In genomic region chr16:85286066-85286712, GRCh38 we compare ENCODE assay signal across 10 cellular contexts.
DNase-seq lines count a peak whose midpoint lies in the region; ATAC-seq and TF ChIP-seq lines count a peak whose summit lies in the region.
"Had no signal": no experiment of that assay in that cellular context is flagged by ENCODE, and none has a peak within 500 bp of the region (broad histone marks: within the 10 kb centered on the region; RNA-seq: fewer than 3 reads in every experiment).

No MANE protein-coding gene starts in this region.

- no peaks in the 10 kb centered on the region for H3K36me3 ChIP-seq in SJCRH30
- H3K36me3 ChIP-seq in esophagus muscularis mucosa = no peaks in the 10 kb centered on the region
- H3K36me3 ChIP-seq: neutrophil had no signal

- peaks cover 56% of the 10 kb centered on the region for H3K4me1 ChIP-seq in SJCRH30
- peaks cover 16 to 49% (median 37%) of the 10 kb centered on the region in 4 donors for H3K4me1 ChIP-seq in esophagus muscularis mucosa
- H3K4me1 ChIP-seq in H9 (ENCODE audit: insufficient read depth, low read length) = no peaks in the 10 kb centered on the region

- CTCF ChIA-PET in GM10248 (lab: Yijun Ruan, JAX) = interaction anchor here (1.1 to 2.8 kb wide), 3 partner anchors 10 to 34 kb away, joined by 5 to 10 read pairs (median 6); no protein-coding TSS in a partner anchor
- CTCF ChIA-PET in CD4-positive, alpha-beta T cell (lab: Charles Lee) = no interaction called here

- H3K23me2 ChIP-seq in H9 (ENCODE audit: insufficient read length, low read depth, low read length, poor library complexity, severe bottlenecking) = no peaks in the 10 kb centered on the region

- no peak overlapping the region for H3T11ph ChIP-seq in H9 (ENCODE audit: low read length)

- H4K8ac ChIP-seq in H9 (replicated peaks; ENCODE audit: insufficient read length, low read depth, low read length) = no peak overlapping the region

- H4K5ac ChIP-seq in H9 (ENCODE audit: insufficient read length, low read depth, low read length) = no peak overlapping the region

- H2BK12ac ChIP-seq in H9 (ENCODE audit: insufficient read length, low read depth, low read length) = no peak overlapping the region

- POLR2A ChIA-PET in GM10248 (lab: Yijun Ruan, JAX) = no interaction called here
- POLR2A ChIA-PET in CD4-positive, alpha-beta T cell (lab: Charles Lee) = no interaction called here

- WGBS in esophagus muscularis mucosa = 72% methylated on average over 19 of the region's 26 CpGs
- no CpG with 5 or more reads among the region's 26 CpGs for WGBS in H9 (ENCODE audit: extremely low coverage, insufficient read length, low lambda C conversion rate)

- H2BK20ac ChIP-seq in H9 (ENCODE audit: low read depth, low read length, poor library complexity, severe bottlenecking) = no peak overlapping the region

- no peak overlapping the region for H2AFZ ChIP-seq in H9 (ENCODE audit: low read length)

- H3K36me3 Mint-ChIP-seq in mesothelial cell of epicardium = peaks cover 2% of the 10 kb centered on the region
- no peaks in the 10 kb centered on the region for H3K36me3 Mint-ChIP-seq in type B pancreatic cell
- no peaks in the 10 kb centered on the region for H3K36me3 Mint-ChIP-seq in H9 (ENCODE audit: insufficient read depth in 1 of 3, low read depth in 3 of 3)
- no peaks in the 10 kb centered on the region for H3K36me3 Mint-ChIP-seq in CD4-positive, alpha-beta T cell (ENCODE audit: low read depth)

- H3K18ac ChIP-seq in H9 (ENCODE audit: insufficient read length, low read depth, low read length) = no peak overlapping the region

- H3K9me3 Mint-ChIP-seq in mesothelial cell of epicardium = no peaks in the 10 kb centered on the region
- H3K9me3 Mint-ChIP-seq in type B pancreatic cell = no peaks in the 10 kb centered on the region
- no peaks in the 10 kb centered on the region for H3K9me3 Mint-ChIP-seq in H9
- no peaks in the 10 kb centered on the region for H3K9me3 Mint-ChIP-seq in CD4-positive, alpha-beta T cell

- no peak overlapping the region for H2BK15ac ChIP-seq in H9 (ENCODE audit: low read depth, low read length)

- no peaks in the 10 kb centered on the region for H3K9me3 ChIP-seq in SJCRH30 (replicated peaks)
- no peaks in the 10 kb centered on the region for H3K9me3 ChIP-seq in esophagus muscularis mucosa
- H3K9me3 ChIP-seq in H9 (ENCODE audit: control insufficient read depth, low read depth, low read length) = no peaks in the 10 kb centered on the region
- no peaks in the 10 kb centered on the region for H3K9me3 ChIP-seq in CD4-positive, alpha-beta T cell (ENCODE audit: control insufficient read depth, low read length)
- H3K9me3 ChIP-seq: neutrophil had no signal

- no peak overlapping the region for H4K91ac ChIP-seq in H9 (ENCODE audit: insufficient read length, low read depth, low read length)

- H3K9ac ChIP-seq in H9 (ENCODE audit: extremely low read depth, insufficient read length, low read length) = no peak overlapping the region

- H3K4me3 Mint-ChIP-seq in mesothelial cell of epicardium (no peak overlapping the region), type B pancreatic cell (peak overlapping the region; percentile 45), H9 (no peak overlapping the region)
- no peak overlapping the region for H3K4me3 Mint-ChIP-seq in CD4-positive, alpha-beta T cell

- peak; percentile 49 to 65 for DNase-seq in SJCRH30
- DNase-seq in esophagus muscularis mucosa (ENCODE audit: extremely low spot score) = no peak
- no peak for DNase-seq in mesothelial cell of epicardium (ENCODE audit: low spot score in 2 of 2, unreplicated experiment in 2 of 2)
- no peak for DNase-seq in type B pancreatic cell (ENCODE audit: extremely low spot score, unreplicated experiment)
- no peak for DNase-seq in H9
- DNase-seq in GM10248 (ENCODE audit: extremely low spot score) = no peak
- no peak for DNase-seq in CD4-positive, alpha-beta T cell
- DNase-seq: activated CD4-positive, alpha-beta T cell treated with anti-CD3 and anti-CD28 coated beads, Interleukin-2, amount 50 U/mL, for 48 hours had no signal

- H3K4me1 Mint-ChIP-seq in mesothelial cell of epicardium (peaks cover 24% of the 10 kb centered on the region), type B pancreatic cell (ENCODE audit: unreplicated experiment) (peaks cover 48% of the 10 kb centered on the region), H9 (peaks cover 0 to 21% of the 10 kb centered on the region in 2 experiments; a peak in 2 of 4 replicates)
- H3K4me1 Mint-ChIP-seq in CD4-positive, alpha-beta T cell (ENCODE audit: low read depth) = no peaks in the 10 kb centered on the region

- H3K79me1 ChIP-seq in H9 (ENCODE audit: insufficient read depth, low read depth, low read length, poor library complexity, severe bottlenecking) = no peaks in the 10 kb centered on the region

- H3K27ac Mint-ChIP-seq in mesothelial cell of epicardium = peak overlapping the region; percentile 22
- peak overlapping the region; percentile 36 for H3K27ac Mint-ChIP-seq in type B pancreatic cell
- H3K27ac Mint-ChIP-seq in H9 = 0 out of 7 replicates have a peak overlapping the region, but pooled peaks of 1 of the 3 experiments have one; percentile 6
- no peak overlapping the region for H3K27ac Mint-ChIP-seq in CD4-positive, alpha-beta T cell

- H3K27ac ChIP-seq in SJCRH30 (peak overlapping the region; percentile 82), esophagus muscularis mucosa (replicated peaks in 1 of 4) (peak overlapping the region in 3 of 4 donors; percentile 21 to 69 (median 37)), H9 (ENCODE audit: insufficient read length, low read depth, low read length) (no peak overlapping the region)
- no peak overlapping the region for H3K27ac ChIP-seq in CD4-positive, alpha-beta T cell (ENCODE audit: low read depth, low read length)
- H3K27ac ChIP-seq: neutrophil had no signal

- H3K23ac ChIP-seq in H9 (ENCODE audit: insufficient read length, low read depth, low read length) = no peak overlapping the region

- H3K14ac ChIP-seq in H9 (ENCODE audit: insufficient read depth, low read length) = no peak overlapping the region

- H3K56ac ChIP-seq in H9 (ENCODE audit: insufficient read length, low read depth, low read length) = no peak overlapping the region

- intact Hi-C loops in esophagus muscularis mucosa (cut with DNase I) = no loop called here
- intact Hi-C loops in CD4-positive, alpha-beta T cell (cut with DNase I, micrococcal nuclease) = no loop called here

- H3K27me3 Mint-ChIP-seq in mesothelial cell of epicardium (ENCODE audit: low read depth) = no peaks in the 10 kb centered on the region
- H3K27me3 Mint-ChIP-seq in type B pancreatic cell = peaks cover 14% of the 10 kb centered on the region
- no peaks in the 10 kb centered on the region for H3K27me3 Mint-ChIP-seq in H9 (ENCODE audit: low read depth)
- H3K27me3 Mint-ChIP-seq in CD4-positive, alpha-beta T cell = no peaks in the 10 kb centered on the region

- no peaks in the 10 kb centered on the region for H3K79me2 ChIP-seq in H9 (ENCODE audit: insufficient read depth, low read length)

- H2BK5ac ChIP-seq in H9 (ENCODE audit: insufficient read length, low read length) = no peak overlapping the region

- H2AK5ac ChIP-seq in H9 (ENCODE audit: insufficient read length, low read length) = no peak overlapping the region

- H2BK120ac ChIP-seq in H9 (ENCODE audit: low read depth, low read length, poor library complexity, severe bottlenecking) = no peak overlapping the region

- no peak for TF ChIP-seq EP300 in esophagus muscularis mucosa (IDR thresholded peaks at IDR 0.05)

- H3K4ac ChIP-seq in H9 (ENCODE audit: low read depth, low read length) = no peak overlapping the region

- ATAC-seq in HG03280 (IDR thresholded peaks at IDR 0.05; ENCODE audit: unreplicated experiment) = no peak
- no peak for ATAC-seq in CD4-positive, alpha-beta T cell (ENCODE audit: poor library complexity)

- H4K20me1 ChIP-seq in H9 (ENCODE audit: control insufficient read depth, insufficient read depth, insufficient read length) = peaks cover 2% of the 10 kb centered on the region

- TF ChIP-seq POLR2A in esophagus muscularis mucosa (IDR thresholded peaks at IDR 0.05; ENCODE audit: low read depth) = no peak

- H3K4me3 ChIP-seq in SJCRH30 = peak overlapping the region; percentile 31; the same call in 1 of the 2 replicates
- H3K4me3 ChIP-seq in esophagus muscularis mucosa = no peak overlapping the region

- H3K27me3 ChIP-seq in SJCRH30 (no peaks in the 10 kb centered on the region), esophagus muscularis mucosa (no peaks in the 10 kb centered on the region), H9 (ENCODE audit: insufficient read depth, low read length) (no peaks in the 10 kb centered on the region)
- H3K27me3 ChIP-seq in CD4-positive, alpha-beta T cell (ENCODE audit: control insufficient read depth, insufficient read depth, low read length) = no peaks in the 10 kb centered on the region
- H3K27me3 ChIP-seq: neutrophil had no signal

- no peak overlapping the region for H3K4me2 ChIP-seq in H9 (ENCODE audit: insufficient read depth, insufficient read length, low read length)

- TF ChIP-seq CTCF in esophagus muscularis mucosa (IDR thresholded peaks at IDR 0.05) (no peak), mesothelial cell of epicardium (IDR thresholded peaks at IDR 0.05; ENCODE audit: unreplicated experiment) (no peak), type B pancreatic cell (conservative IDR thresholded peaks at IDR 0.05) (no peak), H9 (conservative IDR thresholded peaks at IDR 0.05) (no peak), GM10248 (IDR thresholded peaks at IDR 0.05; ENCODE audit: control extremely low read depth, extremely low read depth, low read depth, missing control alignments) (no peak)
- no peak for TF ChIP-seq CTCF in CD4-positive, alpha-beta T cell (IDR thresholded peaks at IDR 0.05)

Comparison
In these comparisons a context has a peak if more than half of its experiments do, and no peak if none do; other contexts are left out.
1. DNase-seq: peak in SJCRH30 (2 of 2); none in esophagus muscularis mucosa (single experiment), mesothelial cell of epicardium (0 of 2), type B pancreatic cell (single experiment), H9 (single experiment), GM10248 (single experiment) and CD4-positive, alpha-beta T cell (0 of 10).
2. H3K27ac ChIP-seq: peak in SJCRH30 (single experiment) and esophagus muscularis mucosa (3 of 4); none in H9 (single experiment) and CD4-positive, alpha-beta T cell (single experiment).